ENCODE assay signal across 9 cellular contexts in the genomic region with DNA sequence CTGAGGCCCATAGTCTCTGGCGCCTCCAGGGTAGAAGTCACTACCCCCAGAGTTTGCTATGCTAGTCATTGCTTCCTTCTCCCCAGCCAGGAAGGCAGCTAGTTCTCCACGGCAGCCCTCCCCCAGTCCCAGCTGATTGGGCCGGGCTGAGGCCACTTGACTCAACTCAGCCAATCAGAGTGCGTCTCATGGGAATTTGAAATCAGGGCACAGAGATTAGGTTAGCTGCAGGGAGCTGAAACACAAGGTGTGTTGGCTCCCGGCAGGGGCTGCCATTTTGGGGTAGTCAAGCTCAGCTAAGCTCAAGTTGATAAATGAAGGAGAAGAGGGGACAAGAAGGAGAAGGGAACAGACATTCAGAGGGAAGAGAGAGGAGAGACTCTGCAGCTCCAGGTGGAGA. TPM values are rescaled to one million over a fixed set of nuclear protein-coding genes. Genes with fewer than 3 reads are reported as not detected.
DNase-seq lines count a peak whose midpoint lies in the region; ATAC-seq, FAIRE-seq and TF ChIP-seq lines count a peak whose summit lies in the region.
"Had no signal": no experiment of that assay in that cellular context is flagged by ENCODE, and none has a peak within 500 bp of the region (broad histone marks: within the 10 kb centered on the region; RNA-seq: fewer than 3 reads in every experiment).

No MANE protein-coding gene starts in this region.

- no peaks in the 10 kb centered on the region for H3K36me3 ChIP-seq in HepG2 (replicated peaks in 1 of 2; ENCODE audit: control insufficient read depth in 1 of 2, insufficient read depth in 2 of 2, low read length in 2 of 2)

- ATAC-seq in WTC11 (peak; percentile 53), HepG2 (peak; percentile 35; the same call in 1 of the 3 replicates), HG03039 (IDR thresholded peaks at IDR 0.05; ENCODE audit: unreplicated experiment) (no peak), HG03045 (IDR thresholded peaks at IDR 0.05; ENCODE audit: unreplicated experiment) (no peak)

- H3K79me2 ChIP-seq in HepG2 (ENCODE audit: insufficient read depth, low read length) = no peaks in the 10 kb centered on the region

- H3K4me1 ChIP-seq in HepG2 (ENCODE audit: insufficient read depth, low read length) = no peaks in the 10 kb centered on the region

- H3K9me3 ChIP-seq in HepG2 (ENCODE audit: low read length) = no peaks in the 10 kb centered on the region

- CTCF ChIA-PET in WTC11 (lab: Charles Lee) = interaction anchor here (0.6 to 4.0 kb wide), 12 partner anchors 11 to 359 kb away, joined by 3 to 23 read pairs (median 6); partner anchors contain the start of gene LINGO1
- CTCF ChIA-PET in HepG2 (lab: Yijun Ruan, JAX; ENCODE audit: low intra/inter-chr PET ratio, low total read pairs) = no interaction called here

- no peak for TF ChIP-seq RAD21 in HepG2 (CRISPR knock-in tag; IDR thresholded peaks at IDR 0.05)

- intact Hi-C loops in HepG2 (cut with micrococcal nuclease; ENCODE audit: unreplicated experiment) = no loop called here

- no peak overlapping the region for H3K4me3 ChIP-seq in HepG2 (replicated peaks in 1 of 3; ENCODE audit: insufficient read depth in 1 of 3, low read depth in 2 of 3, low read length in 3 of 3)

- DNase-seq in Daoy (ENCODE audit: low read depth) = peak; percentile 63
- peak; percentile 49 for DNase-seq in MV-4-11 (lab: John Stamatoyannopoulos, UW)
- peak; percentile 53 for DNase-seq in WTC11 (ENCODE audit: low spot score)
- peak; percentile 20 for DNase-seq in HepG2 (ENCODE audit: low spot score)
- no peak for DNase-seq in activated CD4-positive, CD25-positive, alpha-beta regulatory T cell treated with anti-CD3 and anti-CD28 coated beads, Interleukin-2, amount 50 U/mL, for 72 hours
- no peak for DNase-seq in SW 1271 (lab: John Stamatoyannopoulos, UW)

- no peak for TF ChIP-seq POLR2A in HepG2 (IDR thresholded peaks at IDR 0.05; ENCODE audit: insufficient read depth in 1 of 2, low read depth in 2 of 2, low read length in 2 of 2)

- no TSS peak for BruUV-seq in HepG2 (replicated peaks; lab: Mats Ljungman, UMichigan)

- in situ Hi-C loops in HepG2 (cut with HindIII; ENCODE audit: extremely low pct_ligation_motif_present, low pct_unique_long_range_greater_than_20kb) = no loop called here

- H3K9ac ChIP-seq in HepG2 (ENCODE audit: insufficient read depth, low read depth, low read length) = no peak overlapping the region

- no peak overlapping the region for H2AFZ ChIP-seq in HepG2 (ENCODE audit: low read length)

- no peaks in the 10 kb centered on the region; the same call in 1 of the 2 replicates for H3K27me3 Mint-ChIP-seq in WTC11 (ENCODE audit: low read depth)

- H3K4me2 ChIP-seq in HepG2 (ENCODE audit: low read depth, low read length) = no peak overlapping the region

- H3K27ac Mint-ChIP-seq in WTC11 = peak overlapping the region; percentile 95
- H3K27ac Mint-ChIP-seq: dendritic cell treated with granulocyte-macrophage colony-stimulating factor and Interleukin-4, amounts not matched to agents 40 ng/mL and 50 ng/mL, for 4 days had no signal

- 44% methylated on average over 2 of the region's 5 CpGs for WGBS in HepG2 (ENCODE audit: low lambda C conversion rate)

- no peak overlapping the region for H3K27ac ChIP-seq in HepG2 (ENCODE audit: extremely low read length, insufficient read depth, low read length)

- TF ChIP-seq EP300 in HepG2 (IDR thresholded peaks at IDR 0.05; ENCODE audit: low read depth in 2 of 2, low read length in 2 of 2) = no peak
- TF ChIP-seq EP300 in HepG2 (CRISPR knock-in tag; IDR thresholded peaks at IDR 0.05; ENCODE audit: borderline replicate concordance) = no peak

- TF ChIP-seq CTCF in WTC11 (IDR thresholded peaks at IDR 0.05) (no peak), HepG2 (CRISPR knock-in tag; IDR thresholded peaks at IDR 0.05) (no peak)

- no peaks in the 10 kb centered on the region for H3K36me3 Mint-ChIP-seq in WTC11

- H4K20me1 ChIP-seq in HepG2 (ENCODE audit: insufficient read depth, low read length) = no peaks in the 10 kb centered on the region

- POLR2A ChIA-PET in WTC11 (lab: Charles Lee) = interaction anchor here (0.6 kb wide), 1 partner anchor 18 kb away, joined by 3 read pairs; no protein-coding TSS in a partner anchor
- POLR2A ChIA-PET in HepG2 (lab: Yijun Ruan, JAX) = no interaction called here

- H3K9me3 Mint-ChIP-seq in WTC11 = no peaks in the 10 kb centered on the region
- H3K9me3 Mint-ChIP-seq: dendritic cell treated with granulocyte-macrophage colony-stimulating factor and Interleukin-4, amounts not matched to agents 40 ng/mL and 50 ng/mL, for 4 days had no signal

- peaks cover 37% of the 10 kb centered on the region for H3K4me1 Mint-ChIP-seq in WTC11

- peaks cover 0 to 29% of the 10 kb centered on the region in 2 experiments; a peak in 3 of 5 replicates for H3K27me3 ChIP-seq in HepG2 (ENCODE audit: control insufficient read depth in 1 of 2, insufficient read depth in 2 of 2, low read length in 2 of 2)

- no peak overlapping the region for H3K4me3 Mint-ChIP-seq in WTC11
- H3K4me3 Mint-ChIP-seq: dendritic cell treated with granulocyte-macrophage colony-stimulating factor and Interleukin-4, amounts not matched to agents 40 ng/mL and 50 ng/mL, for 4 days had no signal

- FAIRE-seq in HepG2 (lab: Jason Lieb, UNC) = no peak

TF ChIP-seq in WTC11, 78 proteins besides CTCF, POLR2A, EP300 and RAD21 (continues in another document):
- TF ChIP-seq NR1H2 (CRISPR knock-in tag; IDR thresholded peaks at IDR 0.05) = no peak
- no peak for TF ChIP-seq FOXP4 (CRISPR knock-in tag; IDR thresholded peaks at IDR 0.05)
- TF ChIP-seq NR3C1 (CRISPR knock-in tag; conservative IDR thresholded peaks at IDR 0.05; ENCODE audit: low read depth) = no peak
- TF ChIP-seq IRF2 (CRISPR knock-in tag; IDR thresholded peaks at IDR 0.05; ENCODE audit: borderline replicate concordance, low read depth) = no peak

TF ChIP-seq in HepG2, 621 proteins besides CTCF, POLR2A, EP300 and RAD21 (continues in another document):
- TF ChIP-seq SP4 (CRISPR knock-in tag; IDR thresholded peaks at IDR 0.05) (no peak), NFE2L2 (IDR thresholded peaks at IDR 0.05; ENCODE audit: low read length) (no peak), NFYB (CRISPR knock-in tag; IDR thresholded peaks at IDR 0.05) (peak; percentile 77), CHCHD3 (CRISPR knock-in tag; IDR thresholded peaks at IDR 0.05) (no peak), TEAD3 (CRISPR knock-in tag; optimal IDR thresholded peaks at IDR 0.05; ENCODE audit: borderline replicate concordance) (no peak), PCBP1 (IDR thresholded peaks at IDR 0.05; ENCODE audit: borderline replicate concordance, low read depth, low read length) (no peak), ZFAT (CRISPR knock-in tag; conservative IDR thresholded peaks at IDR 0.05) (no peak), PHF5A (CRISPR knock-in tag; IDR thresholded peaks at IDR 0.05; ENCODE audit: low read depth, unreplicated experiment) (no peak), ZNF296 (CRISPR knock-in tag; conservative IDR thresholded peaks at IDR 0.05) (no peak)

RNA-seq across cellular contexts. Expression of gene LINGO1, which starts 32.8 kb away (rescaled TPM):
- 0.11 TPM in 1 of 2 replicates, not detected in the other for total RNA-seq in Daoy (2014; rRNA removed; shearing (Covaris generic))
- total RNA-seq in WTC11 (2021) (51.3 to 60.5 TPM (median 58.9 TPM) in 3 replicates), HepG2 (2016; rRNA removed; fragmentation: Illumina TruSeq; extraction: Trizol) (not detected in 2 replicates)
- not detected in 2 replicates for total RNA-seq in HepG2 (2016; cell fraction: cytosol; rRNA removed; fragmentation: Illumina TruSeq; extraction: Trizol; ENCODE audit: low read depth)
- total RNA-seq in HepG2 (2016; cell fraction: insoluble cytoplasmic fraction; rRNA removed; fragmentation: Illumina TruSeq; extraction: Trizol) = 0.06 TPM in 1 of 2 replicates, not detected in the other
- total RNA-seq in HepG2 (2016; cell fraction: membrane; rRNA removed; fragmentation: Illumina TruSeq; extraction: Trizol) = 0.14 TPM in 1 of 2 replicates, not detected in the other
- total RNA-seq in HepG2 (2016; cell fraction: nucleus; rRNA removed; fragmentation: Illumina TruSeq; extraction: Trizol) = not detected in 2 replicates
- polyA plus RNA-seq in HepG2 (2011; rRNA removed) = 0.07 and 0.08 TPM in 2 replicates
- 0.07 and 0.14 TPM in 2 replicates for polyA plus RNA-seq in HepG2 (2011; cell fraction: cytosol; rRNA removed)
- polyA plus RNA-seq in HepG2 (2011; cell fraction: nucleus; rRNA removed) = 0.05 TPM in 1 of 2 replicates, not detected in the other
- not detected in 2 replicates for polyA plus RNA-seq in HepG2 (2012)
- 0.05 TPM in 1 of 2 replicates, not detected in the other for polyA plus RNA-seq in HepG2 (2016; cell fraction: cytosol; fragmentation: Illumina TruSeq; extraction: Trizol; ENCODE audit: low read depth)
- 0.10 TPM in 1 of 2 replicates, not detected in the other for polyA plus RNA-seq in HepG2 (2016; cell fraction: insoluble cytoplasmic fraction; fragmentation: Illumina TruSeq; extraction: Trizol; ENCODE audit: low read depth)
- 0.16 TPM in 2 replicates for polyA plus RNA-seq in HepG2 (2016; cell fraction: membrane; fragmentation: Illumina TruSeq; extraction: Trizol; ENCODE audit: low read depth)
- not detected in 2 replicates for polyA plus RNA-seq in HepG2 (2016; cell fraction: nucleus; fragmentation: Illumina TruSeq; extraction: Trizol; ENCODE audit: insufficient read depth, low read depth)
- 1.4 TPM in 1 of 2 replicates, not detected in the other for polyA minus RNA-seq in HepG2 (2011; rRNA and poly(A)+ RNA removed; ENCODE audit: low replicate concordance)
- polyA minus RNA-seq in HepG2 (2011; cell fraction: cytosol; rRNA and poly(A)+ RNA removed) = not detected in 2 replicates
- not detected in 2 replicates for polyA minus RNA-seq in HepG2 (2011; cell fraction: nucleus; rRNA and poly(A)+ RNA removed)

Comparison
In these comparisons a context has a peak if more than half of its experiments do, and no peak if none do; other contexts are left out.
1. DNase-seq: peak in Daoy (single experiment), MV-4-11 (single experiment), WTC11 (single experiment) and HepG2 (single experiment); none in activated CD4-positive, CD25-positive, alpha-beta regulatory T cell treated with anti-CD3 and anti-CD28 coated beads, Interleukin-2, amount 50 U/mL, for 72 hours (single experiment) and SW 1271 (0 of 2).
2. ATAC-seq: peak in WTC11 (single experiment) and HepG2 (single experiment); none in HG03039 (single experiment) and HG03045 (single experiment).
3. RNA of gene LINGO1, which starts 32.8 kb away (total RNA-seq): 51.3 to 60.5 TPM in WTC11; 0.11 TPM in Daoy and 0.06 to 0.14 TPM in HepG2; every median in the first group is over 10 times any median in the second.